In the genomic region with DNA sequence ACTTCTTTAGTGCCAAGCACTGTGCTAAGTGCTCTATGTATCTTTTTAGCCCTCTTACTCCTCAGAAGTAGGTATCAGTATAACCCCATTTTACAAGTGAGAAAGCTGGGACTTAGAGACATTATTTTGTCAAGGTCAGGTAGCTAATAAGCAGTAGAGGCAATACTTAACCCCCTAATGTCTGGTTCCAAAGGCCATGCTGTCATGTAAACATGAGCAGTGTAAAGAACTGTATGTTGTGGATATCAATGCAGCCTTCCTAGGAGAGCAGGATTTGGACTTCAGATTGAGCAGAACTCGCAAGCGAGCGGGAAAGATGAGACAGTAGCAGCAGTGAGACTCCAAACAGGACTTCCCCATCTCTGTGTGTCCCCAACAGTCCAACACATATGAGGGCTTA, we compare ENCODE assay signal across 40 cellular contexts. TPM values are rescaled to one million over a fixed set of nuclear protein-coding genes. Genes with fewer than 3 reads are reported as not detected.
"Had no signal": no experiment of that assay in that cellular context is flagged by ENCODE, and none has a peak within 500 bp of the region (broad histone marks: within the 10 kb centered on the region; RNA-seq: fewer than 3 reads in every experiment).

No MANE protein-coding gene starts in this region.

- DNase-seq: Karpas-422, Kasumi-1, KG1, MG63, MM.1S, MV-4-11, NCI-H1048, NCI-H1092, NCI-H1092 treated with DMSO at 0.1 percent for 48 hours, NCI-H1105, NCI-H1105 treated with DMSO at 0.1 percent for 48 hours, NCI-H1417, NCI-H1417 treated with DMSO at 0.1 percent for 48 hours, NCI-H1436, NCI-H1436 treated with DMSO at 0.1 percent for 48 hours, NCI-H146, NCI-H1694, NCI-H1694 treated with DMSO at 0.1 percent for 48 hours, NCI-H187, NCI-H187 treated with DMSO at 0.1 percent for 48 hours, NCI-H1930, NCI-H2029, NCI-H2029 treated with DMSO at 0.1 percent for 48 hours, NCI-H2081, NCI-H2081 treated with DMSO at 0.1 percent for 48 hours, NCI-H2107, NCI-H2171, NCI-H2171 treated with DMSO at 0.1 percent for 48 hours, NCI-H2227 treated with DMSO at 0.1 percent for 48 hours, NCI-H226, NCI-H345, NCI-H446, NCI-H446 treated with DMSO at 0.1 percent for 48 hours, NCI-H510A, NCI-H510A treated with DMSO at 0.1 percent for 48 hours had no signal

- H3K27ac ChIP-seq: KMS-11 had no signal

- H3K4me3 ChIP-seq: MG63 had no signal

- H3K4me2 ChIP-seq: KMS-11 had no signal

- H3K9ac ChIP-seq: KMS-11 had no signal

- H3K36me3 ChIP-seq: MG63 had no signal

- H3K27me3 ChIP-seq: MG63 had no signal

- H3K9me3 ChIP-seq: MG63 had no signal

RNA-seq across cellular contexts. Expression of gene SOWAHA, which starts 21.0 kb away (rescaled TPM):
- total RNA-seq: LHCN-M2, MCF 10A, NCI-H460 had no signal

RNA-seq across cellular contexts. Expression of gene GDF9, which starts 32.2 kb away (rescaled TPM):
- total RNA-seq: LHCN-M2, M059J had no signal
